15 cellular contexts compared by ENCODE assay signal in the genomic region with DNA sequence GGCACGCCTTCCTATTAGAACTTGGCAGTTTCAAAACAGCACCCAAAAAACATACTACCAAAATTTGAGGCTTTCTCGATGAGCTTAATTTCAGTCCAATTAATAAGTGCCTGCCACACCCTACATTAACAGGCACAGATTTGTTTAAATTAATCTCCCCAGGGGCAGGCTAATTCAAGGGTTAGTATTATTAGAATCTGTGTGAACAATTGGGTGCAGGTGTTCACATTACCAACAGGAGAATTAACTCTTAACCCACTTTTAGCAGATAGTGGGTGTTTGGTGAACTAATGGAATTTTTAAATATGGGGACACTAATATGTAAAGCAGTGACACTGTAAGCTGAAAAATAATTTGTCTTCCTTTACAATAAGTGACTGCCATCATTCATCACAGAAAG. TPM values are rescaled to one million over a fixed set of nuclear protein-coding genes. Genes with fewer than 3 reads are reported as not detected.
A peak's percentile ranks its signal among the peaks of the same experiment; 100 is the strongest.
DNase-seq lines count a peak whose midpoint lies in the region; ATAC-seq and TF ChIP-seq lines count a peak whose summit lies in the region.
"Had no signal": no experiment of that assay in that cellular context is flagged by ENCODE, and none has a peak within 500 bp of the region (broad histone marks: within the 10 kb centered on the region; RNA-seq: fewer than 3 reads in every experiment).

No MANE protein-coding gene starts in this region.

- TSS peak; percentile 5 for BruUV-seq in PC-3 (replicated peaks; lab: Mats Ljungman, UMichigan)

- peaks cover 39 to 89% (median 74%) of the 10 kb centered on the region in 3 donors for H3K4me1 Mint-ChIP-seq in naive B cell

- no peak overlapping the region for H2AFZ ChIP-seq in PC-3 (ENCODE audit: low read length)

- no peak overlapping the region for H3K9ac ChIP-seq in PC-3 (ENCODE audit: low read length)

- H3K27me3 Mint-ChIP-seq in naive B cell = no peaks in the 10 kb centered on the region

- no peak overlapping the region for H3K4me2 ChIP-seq in PC-3 (ENCODE audit: low read length)

- peak; percentile 11 for DNase-seq in NCI-H82 (lab: John Stamatoyannopoulos, UW)
- DNase-seq in NCI-H82 treated with DMSO at 0.1 percent for 48 hours (lab: John Stamatoyannopoulos, UW; ENCODE audit: unreplicated experiment) = no peak
- no peak for DNase-seq in GM12865 (ENCODE audit: low read depth)
- DNase-seq in PC-3 = no peak
- no peak for DNase-seq in naive B cell
- no peak for DNase-seq in AG08396 (ENCODE audit: low spot score)
- DNase-seq in sigmoid colon = no peak
- DNase-seq in iPS-NIHi7 (ENCODE audit: extremely low spot score) = no peak
- DNase-seq: activated effector memory CD4-positive, alpha-beta T cell treated with Interleukin-2 at 50 U/mL for 16 hours; colonic mucosa; H7; NCI-H187 treated with DMSO at 0.1 percent for 48 hours; NCI-H510A; SW 1271; transverse colon had no signal

- peak overlapping the region; percentile 60 for H3K4me3 ChIP-seq in GM12865 (ENCODE audit: low read depth, low read length)
- H3K4me3 ChIP-seq in PC-3 (ENCODE audit: low read length) = no peak overlapping the region
- no peak overlapping the region for H3K4me3 ChIP-seq in sigmoid colon
- H3K4me3 ChIP-seq: colonic mucosa, transverse colon had no signal

- no peak for ATAC-seq in PC-3
- ATAC-seq in naive B cell (ENCODE audit: low read depth in 2 of 2) = no peak

- H3K4me3 Mint-ChIP-seq in naive B cell = peak overlapping the region; percentile 46 to 88 (median 71)

- H3K79me2 ChIP-seq in PC-3 (ENCODE audit: low read length) = peaks cover 83% of the 10 kb centered on the region

- no peaks in the 10 kb centered on the region for H3K27me3 ChIP-seq in PC-3 (ENCODE audit: low read length)
- H3K27me3 ChIP-seq in sigmoid colon = no peaks in the 10 kb centered on the region
- H3K27me3 ChIP-seq: colonic mucosa, transverse colon had no signal

- H3K9me3 ChIP-seq in PC-3 (ENCODE audit: low read length) = no peaks in the 10 kb centered on the region
- H3K9me3 ChIP-seq in sigmoid colon = no peaks in the 10 kb centered on the region
- H3K9me3 ChIP-seq: colonic mucosa, transverse colon had no signal

- H3K9me3 Mint-ChIP-seq in naive B cell = no peaks in the 10 kb centered on the region

- H3K27ac Mint-ChIP-seq in naive B cell = peak overlapping the region in 5 of 6 donors; percentile 74 to 96 (median 88)

- no peak for TF ChIP-seq POLR2A in sigmoid colon (IDR thresholded peaks at IDR 0.05)

- WGBS in sigmoid colon, 2 donors = 26 to 54% methylated on average over 2 of the region's 2 CpGs

- H3K36me3 ChIP-seq in PC-3 (ENCODE audit: low read depth, low read length) = no peaks in the 10 kb centered on the region
- H3K36me3 ChIP-seq in sigmoid colon = no peaks in the 10 kb centered on the region
- H3K36me3 ChIP-seq: colonic mucosa, transverse colon had no signal

- peaks cover 23% of the 10 kb centered on the region for H3K4me1 ChIP-seq in PC-3 (ENCODE audit: insufficient read depth, low read length)
- H3K4me1 ChIP-seq in sigmoid colon = peaks cover 0 to 56% (median 30%) of the 10 kb centered on the region in 4 donors

- H3F3A ChIP-seq in PC-3 (ENCODE audit: low read length, unreplicated experiment) = no peaks in the 10 kb centered on the region

- intact Hi-C loops in PC-3 (cut with micrococcal nuclease) (loop anchor here (5.0 to 10.0 kb wide), 2 partner anchors 58 to 134 kb away; a partner anchor contains a TSS), sigmoid colon (cut with DNase I) (no loop called here)

- H3K9me2 ChIP-seq in PC-3 (replicated peaks; ENCODE audit: low read length) = no peaks in the 10 kb centered on the region

- POLR2A ChIA-PET in PC-3 (lab: Charles Lee; ENCODE audit: unreplicated experiment) = no interaction called here

- H3K36me3 Mint-ChIP-seq in naive B cell = no peaks in the 10 kb centered on the region

- H3K27ac ChIP-seq in PC-3 (ENCODE audit: low read length) = no peak overlapping the region
- no peak overlapping the region for H3K27ac ChIP-seq in sigmoid colon
- H3K27ac ChIP-seq: colonic mucosa, transverse colon had no signal

- TF ChIP-seq CTCF in GM12865 (IDR thresholded peaks at IDR 0.05; ENCODE audit: insufficient read depth, low read depth, low read length, missing control alignments) (no peak), PC-3 (conservative IDR thresholded peaks at IDR 0.05; ENCODE audit: low read depth, low read length) (no peak), sigmoid colon (IDR thresholded peaks at IDR 0.05) (no peak)

- H4K20me1 ChIP-seq in PC-3 (ENCODE audit: low read length) = peaks cover 52% of the 10 kb centered on the region

- CTCF ChIA-PET in PC-3 (lab: Charles Lee) = no interaction called here

- no peak for TF ChIP-seq EP300 in sigmoid colon (IDR thresholded peaks at IDR 0.05)

RNA-seq across cellular contexts. Expression of a gene that starts 4.1 kb away (rescaled TPM):
- total RNA-seq in PC-3 (2014; rRNA removed) = 31.9 and 37.0 TPM in 2 replicates
- 10 to 100 TPM; 11.5 to 39.0 (median 22.7) TPM for polyA plus RNA-seq in naive B cell (ENCODE audit: low read depth in 6 of 6)
- 10 to 100 TPM; 21.4 to 32.1 (median 24.9) TPM for total RNA-seq in sigmoid colon
- 10 to 100 TPM; 33.3 to 36.7 (median 36.6) TPM for polyA plus RNA-seq in sigmoid colon

RNA-seq across cellular contexts. Expression of a gene that starts 48.9 kb away (rescaled TPM):
- total RNA-seq in PC-3 (2014; rRNA removed) (6.3 and 9.9 TPM in 2 replicates), sigmoid colon (10 to 100 TPM; 32.7 to 46.7 (median 41.0) TPM)
- polyA plus RNA-seq in naive B cell (ENCODE audit: low read depth in 6 of 6) (10 to 100 TPM in 1 of 6 donors, 1 to 10 TPM in 4, not detected in 1; 5.1 to 10.5 (median 7.7) TPM), sigmoid colon (10 to 100 TPM in 1 of 3 donors, 1 to 10 TPM in 2; 2.5 to 10.8 (median 6.8) TPM)
